In genomic region chr6:680204-680603, GRCh38 we compare ENCODE assay signal across 31 cellular contexts. TPM values are rescaled to one million over a fixed set of nuclear protein-coding genes. Genes with fewer than 3 reads are reported as not detected.
A peak's percentile ranks its signal among the peaks of the same experiment; 100 is the strongest.
DNase-seq lines count a peak whose midpoint lies in the region; ATAC-seq, FAIRE-seq and TF ChIP-seq lines count a peak whose summit lies in the region.
"Had no signal": no experiment of that assay in that cellular context is flagged by ENCODE, and none has a peak within 500 bp of the region (broad histone marks: within the 10 kb centered on the region; RNA-seq: fewer than 3 reads in every experiment).

No MANE protein-coding gene starts in this region.

- no peak overlapping the region for H2AFZ ChIP-seq in GM23338
- no peak overlapping the region for H2AFZ ChIP-seq in Karpas-422 (ENCODE audit: low read length)
- H2AFZ ChIP-seq in mesenchymal stem cell (ENCODE audit: low read depth, low read length) = no peak overlapping the region

- peaks cover 10% of the 10 kb centered on the region for H3K79me1 ChIP-seq in mesenchymal stem cell (replicated peaks; ENCODE audit: low read length, poor library complexity, severe bottlenecking)

- DNase-seq in GM23338 (ENCODE audit: low spot score) (peak; percentile 62), Karpas-422 (peak; percentile 37), bronchial epithelial cell (ENCODE audit: low read depth) (peak; percentile 13), mesenchymal stem cell (no peak), HAP-1 (ENCODE audit: low spot score in 2 of 2) (no peak), heart left ventricle (no peak)
- DNase-seq: activated CD4-positive, CD25-positive, alpha-beta regulatory T cell; activated gamma-delta T cell treated with Interleukin-2 at 50 U/mL for 16 hours; activated T-cell treated with anti-CD3 and anti-CD28 coated beads, Interleukin-2, amount 50 U/mL, for 48 hours; DMS79 treated with DMSO at 0.1 percent for 48 hours; foreskin fibroblast; GF-D8; HCEC 1CT; heart right ventricle; NCI-H1092; NCI-H1694; NCI-H2171; NCI-H510A; SK-N-SH; upper lobe of left lung had no signal

- H2BK12ac ChIP-seq in mesenchymal stem cell (ENCODE audit: low read length in 2 of 2) = peak overlapping the region in 1 of 2 experiments; percentile 83

- peaks cover 77% of the 10 kb centered on the region for H3K79me2 ChIP-seq in GM23338 (replicated peaks; ENCODE audit: insufficient read depth)
- peaks cover 50% of the 10 kb centered on the region for H3K79me2 ChIP-seq in Karpas-422 (ENCODE audit: low read length)

- H4K20me1 ChIP-seq in GM23338 (replicated peaks; ENCODE audit: insufficient read depth) = no peaks in the 10 kb centered on the region
- H4K20me1 ChIP-seq in Karpas-422 (ENCODE audit: insufficient read depth, low read depth, low read length) = peaks cover 29% of the 10 kb centered on the region; the same call in 1 of the 2 replicates

- H3K4me3 ChIP-seq in GM23338 = peak overlapping the region; percentile 23
- no peak overlapping the region for H3K4me3 ChIP-seq in Karpas-422 (ENCODE audit: low read length)
- no peak overlapping the region for H3K4me3 ChIP-seq in bronchial epithelial cell (ENCODE audit: low read depth, low read length)
- H3K4me3 ChIP-seq in mesenchymal stem cell (ENCODE audit: insufficient read depth in 1 of 2, low read depth in 1 of 2, low read length in 2 of 2) = no peak overlapping the region
- H3K4me3 ChIP-seq in HAP-1 = no peak overlapping the region
- H3K4me3 ChIP-seq in heart left ventricle = no peak overlapping the region
- H3K4me3 ChIP-seq: ascending aorta, esophagus muscularis mucosa, heart right ventricle, lung, upper lobe of left lung had no signal

- H3F3A ChIP-seq in GM23338 (replicated peaks; ENCODE audit: low read depth) = peaks cover 4% of the 10 kb centered on the region; the same call in 1 of the 2 replicates

- H3K27ac Mint-ChIP-seq in GM23338 = peak overlapping the region; percentile 88
- H3K27ac Mint-ChIP-seq: CD14-positive monocyte; dendritic cell treated with granulocyte-macrophage colony-stimulating factor and Interleukin-4, amounts not matched to agents 40 ng/mL and 50 ng/mL, for 4 days; T-helper 1 cell treated with Interleukin-12 subunit alpha and Interleukin-12 subunit beta and Interleukin-4 antibody, amounts not matched to agents 30 μg/mL and 1 μg/mL, for 36 hours had no signal

- no peak for FAIRE-seq in bronchial epithelial cell (lab: Jason Lieb, UNC)

- H3K9me2 ChIP-seq in GM23338 (ENCODE audit: insufficient read depth) = no peaks in the 10 kb centered on the region
- no peaks in the 10 kb centered on the region for H3K9me2 ChIP-seq in Karpas-422 (replicated peaks; ENCODE audit: insufficient read depth, low read length)
- H3K9me2 ChIP-seq: SK-N-SH had no signal

- H3K4me2 ChIP-seq in GM23338 = peak overlapping the region; percentile 75
- no peak overlapping the region for H3K4me2 ChIP-seq in Karpas-422 (ENCODE audit: low read depth, low read length, poor library complexity, severe bottlenecking)
- H3K4me2 ChIP-seq in mesenchymal stem cell (ENCODE audit: low read length, poor library complexity, severe bottlenecking) = no peak overlapping the region
- H3K4me2 ChIP-seq: SK-N-SH had no signal

- H4K8ac ChIP-seq in mesenchymal stem cell (ENCODE audit: low read length) = peak overlapping the region; percentile 84

- peaks cover 10% of the 10 kb centered on the region for H3K27me3 Mint-ChIP-seq in GM23338 (ENCODE audit: insufficient read depth, low read depth, poor library complexity)
- H3K27me3 Mint-ChIP-seq: central memory CD8-positive, alpha-beta T cell; dendritic cell treated with granulocyte-macrophage colony-stimulating factor and Interleukin-4, amounts not matched to agents 40 ng/mL and 50 ng/mL, for 4 days; natural killer cell treated with Interleukin-12 subunit alpha and Interleukin-12 subunit beta and Interleukin-15 and Interleukin-18, amount 100 ng/mL, for 72 hours had no signal

- TF ChIP-seq POLR2A in heart left ventricle (IDR thresholded peaks at IDR 0.05) = no peak

- H3K14ac ChIP-seq in mesenchymal stem cell (ENCODE audit: low read length in 2 of 2) = no peak overlapping the region

- no peaks in the 10 kb centered on the region for H3K36me3 ChIP-seq in GM23338 (ENCODE audit: insufficient read depth)
- no peaks in the 10 kb centered on the region for H3K36me3 ChIP-seq in Karpas-422 (ENCODE audit: insufficient read depth, low read length)
- H3K36me3 ChIP-seq in bronchial epithelial cell (ENCODE audit: control insufficient read depth, insufficient read depth, low read length) = no peaks in the 10 kb centered on the region
- no peaks in the 10 kb centered on the region for H3K36me3 ChIP-seq in mesenchymal stem cell (ENCODE audit: control insufficient read depth in 1 of 2, insufficient read depth in 2 of 2, low read depth in 1 of 2, low read length in 2 of 2)
- H3K36me3 ChIP-seq in HAP-1 (replicated peaks) = no peaks in the 10 kb centered on the region; the same call in 1 of the 2 replicates
- no peaks in the 10 kb centered on the region for H3K36me3 ChIP-seq in heart left ventricle
- H3K36me3 ChIP-seq: ascending aorta, esophagus muscularis mucosa, heart right ventricle, upper lobe of left lung had no signal

- H3K27me3 ChIP-seq in GM23338 (ENCODE audit: insufficient read depth) (no peaks in the 10 kb centered on the region), Karpas-422 (ENCODE audit: low read length) (no peaks in the 10 kb centered on the region), bronchial epithelial cell (ENCODE audit: control insufficient read depth, insufficient read depth, low read length) (no peaks in the 10 kb centered on the region), mesenchymal stem cell (ENCODE audit: control insufficient read depth in 1 of 2, insufficient read depth in 1 of 2, low read length in 2 of 2) (no peaks in the 10 kb centered on the region), HAP-1 (ENCODE audit: low read depth) (no peaks in the 10 kb centered on the region), heart left ventricle (no peaks in the 10 kb centered on the region)
- H3K27me3 ChIP-seq: ascending aorta, esophagus muscularis mucosa, heart right ventricle, upper lobe of left lung had no signal

- no peak overlapping the region for H3K23ac ChIP-seq in mesenchymal stem cell (ENCODE audit: low read length in 2 of 2)

- no peak overlapping the region for H2BK5ac ChIP-seq in mesenchymal stem cell (ENCODE audit: low read depth, low read length, poor library complexity, severe bottlenecking)

- H3K18ac ChIP-seq in mesenchymal stem cell (ENCODE audit: low read depth in 1 of 2, low read length in 2 of 2) = peak overlapping the region; percentile 45 to 66

- H2BK15ac ChIP-seq in mesenchymal stem cell (ENCODE audit: low read depth, poor library complexity, severe bottlenecking) = no peak overlapping the region

- peaks cover 16% of the 10 kb centered on the region for H3K36me3 Mint-ChIP-seq in GM23338 (ENCODE audit: low read depth)
- H3K36me3 Mint-ChIP-seq: natural killer cell treated with Interleukin-12 subunit alpha and Interleukin-12 subunit beta and Interleukin-15 and Interleukin-18, amount 100 ng/mL, for 72 hours had no signal

- peak overlapping the region in 1 of 2 experiments; percentile 67 for H3K4ac ChIP-seq in mesenchymal stem cell (ENCODE audit: low read depth in 1 of 2, low read length in 2 of 2)

- intact Hi-C loops in heart left ventricle (cut with DNase I) = loop anchor here in 1 of 10 donors (10.0 kb wide), 1 partner anchor 85 kb away; no protein-coding TSS in a partner anchor

- peak overlapping the region; percentile 96 for H3K27ac ChIP-seq in GM23338 (ENCODE audit: low read depth)
- H3K27ac ChIP-seq in Karpas-422 (ENCODE audit: low read length) = no peak overlapping the region
- H3K27ac ChIP-seq in mesenchymal stem cell (ENCODE audit: low read length, poor library complexity, severe bottlenecking) = no peak overlapping the region
- no peak overlapping the region for H3K27ac ChIP-seq in heart left ventricle
- H3K27ac ChIP-seq: ascending aorta, heart right ventricle, upper lobe of left lung had no signal

- TF ChIP-seq CTCF in GM23338 (conservative IDR thresholded peaks at IDR 0.05; ENCODE audit: low read depth in 2 of 2) (no peak), bronchial epithelial cell (IDR thresholded peaks at IDR 0.05; ENCODE audit: insufficient read depth, low read length, severe bottlenecking) (no peak), heart left ventricle (IDR thresholded peaks at IDR 0.05) (no peak)

- H3K4me3 Mint-ChIP-seq in GM23338 = peak overlapping the region; percentile 10; the same call in 2 of the 3 replicates
- H3K4me3 Mint-ChIP-seq: CD14-positive monocyte; central memory CD8-positive, alpha-beta T cell; dendritic cell treated with granulocyte-macrophage colony-stimulating factor and Interleukin-4, amounts not matched to agents 40 ng/mL and 50 ng/mL, for 4 days; natural killer cell treated with Interleukin-12 subunit alpha and Interleukin-12 subunit beta and Interleukin-15 and Interleukin-18, amount 100 ng/mL, for 72 hours; stimulated activated effector memory CD8-positive, alpha-beta T cell treated with anti-CD3 and anti-CD28 coated beads, Interleukin-12 subunit alpha, Interleukin-12 subunit beta, amount 100 ng/mL, for 72 hours; T-helper 1 cell treated with Interleukin-12 subunit alpha and Interleukin-12 subunit beta and Interleukin-4 antibody, amounts not matched to agents 30 μg/mL and 1 μg/mL, for 36 hours had no signal

- H4K91ac ChIP-seq in mesenchymal stem cell (ENCODE audit: low read length) = no peak overlapping the region

- H2BK120ac ChIP-seq in mesenchymal stem cell (ENCODE audit: low read depth, low read length) = peak overlapping the region; percentile 42

- H3K4me1 Mint-ChIP-seq in GM23338 = peaks cover 65% of the 10 kb centered on the region

- H3K9ac ChIP-seq in Karpas-422 (ENCODE audit: low read length) (no peak overlapping the region), mesenchymal stem cell (ENCODE audit: low read length) (no peak overlapping the region)
- H3K9ac ChIP-seq: SK-N-SH had no signal

- H3K9me3 ChIP-seq in Karpas-422 (ENCODE audit: low read length) (no peaks in the 10 kb centered on the region), mesenchymal stem cell (ENCODE audit: control insufficient read depth, low read length) (no peaks in the 10 kb centered on the region), HAP-1 (no peaks in the 10 kb centered on the region), heart left ventricle (no peaks in the 10 kb centered on the region)
- H3K9me3 ChIP-seq: ascending aorta, esophagus muscularis mucosa, heart right ventricle, SK-N-SH, upper lobe of left lung had no signal

- H2AK5ac ChIP-seq in mesenchymal stem cell (ENCODE audit: low read length, severe bottlenecking) = peak overlapping the region; percentile 95

- peaks cover 7% of the 10 kb centered on the region; the same call in 2 of the 3 replicates for H3K9me3 Mint-ChIP-seq in GM23338
- H3K9me3 Mint-ChIP-seq: central memory CD8-positive, alpha-beta T cell; dendritic cell treated with granulocyte-macrophage colony-stimulating factor and Interleukin-4, amounts not matched to agents 40 ng/mL and 50 ng/mL, for 4 days; natural killer cell treated with Interleukin-12 subunit alpha and Interleukin-12 subunit beta and Interleukin-15 and Interleukin-18, amount 100 ng/mL, for 72 hours; stimulated activated effector memory CD8-positive, alpha-beta T cell treated with anti-CD3 and anti-CD28 coated beads, Interleukin-12 subunit alpha, Interleukin-12 subunit beta, amount 100 ng/mL, for 72 hours; T-helper 1 cell treated with Interleukin-12 subunit alpha and Interleukin-12 subunit beta and Interleukin-4 antibody, amounts not matched to agents 30 μg/mL and 1 μg/mL, for 36 hours had no signal

- 33% methylated on average over 1 of the region's 1 CpG for WGBS in mesenchymal stem cell
- WGBS in heart left ventricle, 4 donors = 88 to 96% (median 89%) methylated on average over 1 of the region's 1 CpG

- peaks cover 70% of the 10 kb centered on the region for H3K4me1 ChIP-seq in GM23338 (ENCODE audit: insufficient read depth)
- no peaks in the 10 kb centered on the region for H3K4me1 ChIP-seq in Karpas-422 (ENCODE audit: low read length)
- H3K4me1 ChIP-seq in mesenchymal stem cell (ENCODE audit: control insufficient read depth, insufficient read depth, low read depth, low read length) = peaks cover 8% of the 10 kb centered on the region
- H3K4me1 ChIP-seq in HAP-1 = peaks cover 30% of the 10 kb centered on the region
- peaks cover 0 to 29% (median 8%) of the 10 kb centered on the region in 12 donors for H3K4me1 ChIP-seq in heart left ventricle

- peak; percentile 32 for ATAC-seq in GM23338
- ATAC-seq in GM21825 (IDR thresholded peaks at IDR 0.05; ENCODE audit: unreplicated experiment) = no peak
- ATAC-seq in HG02798 (IDR thresholded peaks at IDR 0.05; ENCODE audit: poor library complexity, unreplicated experiment) = no peak
- ATAC-seq in heart left ventricle = no peak
- ATAC-seq: heart right ventricle; natural killer cell treated with Interleukin-12 subunit alpha and Interleukin-12 subunit beta and Interleukin-15 and Interleukin-18, amount 100 ng/mL, for 72 hours; stimulated activated effector memory CD8-positive, alpha-beta T cell treated with anti-CD3 and anti-CD28 coated beads, Interleukin-12 subunit alpha, Interleukin-12 subunit beta, amount 100 ng/mL, for 72 hours had no signal

- in situ Hi-C loops in HAP-1 (cut with MboI; ENCODE audit: low sequenced_read_pairs) = no loop called here

RNA-seq across cellular contexts. Expression of gene EXOC2, which starts 12.7 kb away (rescaled TPM):
- 90.1 and 93.6 TPM in 2 replicates for total RNA-seq in GM23338 (2014; rRNA removed; shearing (Covaris generic))
- 28.7 and 29.8 TPM in 2 replicates for polyA plus RNA-seq in GM23338 (2016; fragmentation: Nextera tagmentation; extraction: Ambion mirVana)
- total RNA-seq in Karpas-422 (2014; rRNA removed; shearing (Covaris generic); ENCODE audit: low replicate concordance) = 17.6 and 26.6 TPM in 2 replicates
- 29.2 and 34.8 TPM in 2 replicates for total RNA-seq in bronchial epithelial cell
- polyA plus RNA-seq in mesenchymal stem cell (2013, experiment 1 of 2) = 15.7 TPM
- 15.8 TPM for polyA plus RNA-seq in mesenchymal stem cell (2013, experiment 2 of 2)
- total RNA-seq in heart left ventricle = 10 to 100 TPM in 8 of 9 donors, 1 to 10 TPM in 1; 9.8 to 23.0 (median 15.6) TPM
- polyA plus RNA-seq in heart left ventricle = 10 to 100 TPM in 1 of 2 donors, 1 to 10 TPM in 1; 4.4 to 12.0 TPM

RNA-seq across cellular contexts. Expression of gene HUS1B, which starts 23.3 kb away (rescaled TPM):
- 3.9 and 7.0 TPM in 2 replicates for total RNA-seq in GM23338 (2014; rRNA removed; shearing (Covaris generic))
- polyA plus RNA-seq in GM23338 (2016; fragmentation: Nextera tagmentation; extraction: Ambion mirVana) (0.94 and 1.3 TPM in 2 replicates), heart left ventricle (under 1 TPM; 0.19 to 0.28 TPM)
- total RNA-seq in Karpas-422 (2014; rRNA removed; shearing (Covaris generic); ENCODE audit: low replicate concordance) = 0.30 and 2.2 TPM in 2 replicates
- total RNA-seq in bronchial epithelial cell (0.53 and 1.4 TPM in 2 replicates), heart left ventricle (under 1 TPM in 3 of 9 donors, not detected in 6; 0.39 to 0.80 (median 0.43) TPM)
- 0.35 TPM for polyA plus RNA-seq in mesenchymal stem cell (2013, experiment 1 of 2)
- 0.52 TPM for polyA plus RNA-seq in mesenchymal stem cell (2013, experiment 2 of 2)
- total RNA-seq: ascending aorta had no signal

Comparison
In these comparisons a context has a peak if more than half of its experiments do, and no peak if none do; other contexts are left out.
1. DNase-seq: peak in GM23338 (single experiment), Karpas-422 (single experiment) and bronchial epithelial cell (single experiment); none in mesenchymal stem cell (single experiment), HAP-1 (0 of 2) and heart left ventricle (0 of 5).